ENCODE assay signal across 9 cellular contexts in genomic region chrX:71541546-71542022, GRCh38. TPM values are rescaled to one million over a fixed set of nuclear protein-coding genes. Genes with fewer than 3 reads are reported as not detected.
DNase-seq lines count a peak whose midpoint lies in the region; ATAC-seq, FAIRE-seq and TF ChIP-seq lines count a peak whose summit lies in the region.
"Had no signal": no experiment of that assay in that cellular context is flagged by ENCODE, and none has a peak within 500 bp of the region (broad histone marks: within the 10 kb centered on the region; RNA-seq: fewer than 3 reads in every experiment).

No MANE protein-coding gene starts in this region.

- peaks cover 23% of the 10 kb centered on the region; the same call in 1 of the 2 replicates for H3K36me3 ChIP-seq in SU-DHL-6 (ENCODE audit: low read length)

- peak; percentile 57 for FAIRE-seq in GM12892 (lab: Jason Lieb, UNC)

- H4K20me1 ChIP-seq in SU-DHL-6 (ENCODE audit: low read depth, low read length): peaks cover 19% of the 10 kb centered on the region; the same call in 1 of the 2 replicates

- H3K79me2 ChIP-seq in SU-DHL-6 (ENCODE audit: insufficient read depth, low read length): peaks cover 90% of the 10 kb centered on the region

- no peak for TF ChIP-seq POLR2A in GM12892 (IDR thresholded peaks at IDR 0.05; ENCODE audit: low read depth, low read length)

- TF ChIP-seq CTCF in SU-DHL-6 (IDR thresholded peaks at IDR 0.05; ENCODE audit: insufficient read depth, low read length, poor library complexity, severe bottlenecking): no peak
- no peak for TF ChIP-seq CTCF in fibroblast of villous mesenchyme (IDR thresholded peaks at IDR 0.05; ENCODE audit: insufficient read depth, low read depth, low read length)

- no peak overlapping the region for H2AFZ ChIP-seq in SU-DHL-6 (ENCODE audit: low read depth, low read length, severe bottlenecking)

- H3K4me3 ChIP-seq in SU-DHL-6 (ENCODE audit: insufficient read depth, low read length, poor library complexity, severe bottlenecking) (no peak overlapping the region), fibroblast of villous mesenchyme (ENCODE audit: low read depth, low read length) (no peak overlapping the region)
- H3K4me3 ChIP-seq: lung had no signal

- no peaks in the 10 kb centered on the region for H3K27me3 ChIP-seq in SU-DHL-6 (ENCODE audit: low read length)

- H3K27ac ChIP-seq in SU-DHL-6 (ENCODE audit: low read depth, low read length): peak overlapping the region; percentile 37

- peak; percentile 29 for ATAC-seq in HG02763 (IDR thresholded peaks at IDR 0.05; ENCODE audit: unreplicated experiment)

- H3K9me3 ChIP-seq in SU-DHL-6 (ENCODE audit: insufficient read depth, low read length): no peaks in the 10 kb centered on the region

- no peak overlapping the region for H3K9ac ChIP-seq in SU-DHL-6 (ENCODE audit: low read length)

- peaks cover 12% of the 10 kb centered on the region; the same call in 1 of the 2 replicates for H3F3A ChIP-seq in SU-DHL-6 (ENCODE audit: insufficient read depth)

- H3K9me2 ChIP-seq in SU-DHL-6 (replicated peaks; ENCODE audit: insufficient read depth, low read length): no peaks in the 10 kb centered on the region

- DNase-seq in GM12892 (ENCODE audit: insufficient read length) (no peak), fibroblast of villous mesenchyme (ENCODE audit: low read depth) (peak; percentile 59), retina (no peak), pons (ENCODE audit: low spot score) (no peak), iPS-NIHi11 (ENCODE audit: low spot score) (no peak)
- no peak for DNase-seq in activated CD4-positive, alpha-beta T cell treated with anti-CD3 and anti-CD28 coated beads, Interleukin-2, amount 50 U/mL, for 4 hours

- peak overlapping the region; percentile 22 for H3K4me2 ChIP-seq in SU-DHL-6 (ENCODE audit: low read depth, low read length, poor library complexity, severe bottlenecking)

RNA-seq across cellular contexts. Expression of gene OGT, which starts 8.7 kb away (rescaled TPM):
- 86.4 TPM for polyA plus RNA-seq in GM12892 (2012; ENCODE audit: missing spikeins)
- 124 and 159 TPM in 2 replicates for total RNA-seq in fibroblast of villous mesenchyme

RNA-seq across cellular contexts. Expression of gene GCNA, which starts 36.7 kb away (rescaled TPM):
- 1.2 TPM for polyA plus RNA-seq in GM12892 (2012; ENCODE audit: missing spikeins)
- 1.6 and 2.6 TPM in 2 replicates for total RNA-seq in fibroblast of villous mesenchyme
